ENCODE assay signal across 8 cellular contexts in the genomic region with DNA sequence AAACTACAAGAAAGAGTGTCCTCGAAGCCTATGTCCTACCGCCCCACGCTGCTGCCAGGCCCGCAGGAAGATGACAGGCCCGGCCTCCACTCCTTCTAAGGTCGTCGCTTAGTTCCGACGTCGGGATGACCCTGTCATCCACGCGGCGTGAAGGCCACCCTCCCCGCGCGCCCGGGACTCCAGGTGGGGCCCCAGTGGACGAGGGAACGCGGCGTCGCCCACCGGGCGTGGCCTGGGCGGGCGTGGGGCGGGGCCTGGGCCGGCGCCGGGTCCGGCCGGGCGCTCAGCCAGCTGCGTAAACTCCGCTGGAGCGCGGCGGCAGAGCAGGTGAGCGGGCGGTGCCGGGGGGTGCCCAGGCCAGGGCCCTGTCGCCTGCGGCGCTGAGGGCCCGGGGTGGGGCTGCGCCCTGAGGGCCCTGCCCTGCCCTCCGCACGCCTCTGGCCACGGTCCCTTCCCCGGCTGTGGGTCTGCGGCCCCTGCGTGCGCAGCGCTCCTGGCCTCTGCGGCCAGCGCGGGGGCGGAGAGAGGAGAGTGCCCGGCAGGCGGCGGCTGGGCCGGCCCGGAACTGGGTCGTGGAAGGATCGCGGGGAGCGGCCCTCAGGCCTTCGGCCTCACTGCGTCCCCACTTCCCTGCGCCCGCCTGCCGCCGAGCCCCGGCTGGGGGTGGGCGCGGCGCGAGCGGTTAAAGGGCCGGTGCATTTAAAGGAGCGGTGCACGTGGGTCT. TPM values are rescaled to one million over a fixed set of nuclear protein-coding genes. Genes with fewer than 3 reads are reported as not detected.
DNase-seq lines count a peak whose midpoint lies in the region; ATAC-seq and TF ChIP-seq lines count a peak whose summit lies in the region.

A gene (plus strand): TSS at position 294 of the 724 bp plus-strand sequence. CDS start 11,292 bp downstream, outside the sequence.

- ATAC-seq in CD8-positive, alpha-beta T cell: peak; percentile 85
- peak; percentile 89 for ATAC-seq in GM19372 (IDR thresholded peaks at IDR 0.05; ENCODE audit: low read depth, unreplicated experiment)
- peak; percentile 82 for ATAC-seq in HG03457 (IDR thresholded peaks at IDR 0.05; ENCODE audit: unreplicated experiment)
- peak; percentile 87 for ATAC-seq in naive thymus-derived CD4-positive, alpha-beta T cell

- peak in 5 of 7 experiments; percentile 44 to 75 (median 48) for DNase-seq in CD8-positive, alpha-beta T cell
- peak; percentile 71 for DNase-seq in activated T-helper 1 cell treated with anti-CD3 and anti-CD28 coated beads, Interleukin-12 subunit alpha, Interleukin-12 subunit beta, Interleukin-2, Interleukin-4 antibody, amounts not matched to agents 30 ng/mL and 10 ng/mL and 1 ng/mL, durations not matched to agents 14 hours and 24 hours and 36 hours (ENCODE audit: low spot score)
- DNase-seq in fibroblast of gingiva (ENCODE audit: low read depth): peak; percentile 54
- DNase-seq in naive thymus-derived CD4-positive, alpha-beta T cell: peak in 6 of 9 donors; percentile 17 to 77 (median 34)
- peak; percentile 84 for DNase-seq in stomach

- H3K4me3 Mint-ChIP-seq in CD8-positive, alpha-beta T cell: peak within 1 kb of the TSS; percentile 83
- H3K4me3 Mint-ChIP-seq in activated T-helper 1 cell treated with anti-CD3 and anti-CD28 coated beads, Interleukin-12 subunit alpha, Interleukin-12 subunit beta, Interleukin-2, Interleukin-4 antibody, amounts not matched to agents 30 ng/mL and 10 ng/mL and 1 ng/mL, durations not matched to agents 14 hours and 24 hours and 36 hours: peak within 1 kb of the TSS; percentile 81
- H3K4me3 Mint-ChIP-seq in naive thymus-derived CD4-positive, alpha-beta T cell: peak within 1 kb of the TSS; percentile 73 to 88 (median 84)

- H4K20me1 ChIP-seq in OCI-LY3 (ENCODE audit: insufficient read depth, low read length): no peaks in the 10 kb centered on the region

- CTCF ChIA-PET in CD8-positive, alpha-beta T cell (lab: Charles Lee): no interaction called here
- CTCF ChIA-PET in naive thymus-derived CD4-positive, alpha-beta T cell (lab: Charles Lee): no interaction called here

- H3K36me3 ChIP-seq in CD8-positive, alpha-beta T cell (ENCODE audit: insufficient read depth, low read length): no peaks in the 10 kb centered on the region
- H3K36me3 ChIP-seq in OCI-LY3 (replicated peaks; ENCODE audit: low read depth, low read length) (no peaks in the 10 kb centered on the region), stomach (peaks cover 0 to 1% (median 0%) of the 10 kb centered on the region in 4 donors)
- H3K36me3 ChIP-seq in naive thymus-derived CD4-positive, alpha-beta T cell (ENCODE audit: control insufficient read depth in 2 of 3, insufficient read depth in 3 of 3, low read length in 3 of 3): no peaks in the 10 kb centered on the region

- peak within 1 kb of the TSS; percentile 82 for H2AFZ ChIP-seq in OCI-LY3 (ENCODE audit: low read depth, low read length)

- peaks cover 8% of the 10 kb centered on the region for H3K4me1 ChIP-seq in CD8-positive, alpha-beta T cell (ENCODE audit: insufficient read depth, low read length)
- H3K4me1 ChIP-seq in OCI-LY3 (ENCODE audit: low read length) (peaks cover 10% of the 10 kb centered on the region), stomach (peaks cover 17 to 34% (median 32%) of the 10 kb centered on the region in 4 donors)
- peaks cover 0 to 3% of the 10 kb centered on the region in 2 donors for H3K4me1 ChIP-seq in naive thymus-derived CD4-positive, alpha-beta T cell (ENCODE audit: control insufficient read depth in 2 of 2, insufficient read depth in 2 of 2, low read length in 2 of 2)

- H3K36me3 Mint-ChIP-seq in CD8-positive, alpha-beta T cell: no peaks in the 10 kb centered on the region
- no peaks in the 10 kb centered on the region for H3K36me3 Mint-ChIP-seq in activated T-helper 1 cell treated with anti-CD3 and anti-CD28 coated beads, Interleukin-12 subunit alpha, Interleukin-12 subunit beta, Interleukin-2, Interleukin-4 antibody, amounts not matched to agents 30 ng/mL and 10 ng/mL and 1 ng/mL, durations not matched to agents 14 hours and 24 hours and 36 hours (ENCODE audit: low read depth)
- no peaks in the 10 kb centered on the region for H3K36me3 Mint-ChIP-seq in naive thymus-derived CD4-positive, alpha-beta T cell

- TF ChIP-seq CTCF in CD8-positive, alpha-beta T cell (IDR thresholded peaks at IDR 0.05): no peak
- no peak for TF ChIP-seq CTCF in OCI-LY3 (IDR thresholded peaks at IDR 0.05; ENCODE audit: low read depth, low read length)
- TF ChIP-seq CTCF in stomach (IDR thresholded peaks at IDR 0.05): peak in 2 of 7 experiments; percentile 19 to 31

- peak within 1 kb of the TSS; percentile 79 for H3K4me2 ChIP-seq in OCI-LY3 (ENCODE audit: low read length)

- H3K9me3 Mint-ChIP-seq in CD8-positive, alpha-beta T cell: no peaks in the 10 kb centered on the region
- no peaks in the 10 kb centered on the region for H3K9me3 Mint-ChIP-seq in activated T-helper 1 cell treated with anti-CD3 and anti-CD28 coated beads, Interleukin-12 subunit alpha, Interleukin-12 subunit beta, Interleukin-2, Interleukin-4 antibody, amounts not matched to agents 30 ng/mL and 10 ng/mL and 1 ng/mL, durations not matched to agents 14 hours and 24 hours and 36 hours
- H3K9me3 Mint-ChIP-seq in naive thymus-derived CD4-positive, alpha-beta T cell: peaks cover 0 to 3% (median 0%) of the 10 kb centered on the region in 11 donors

- intact Hi-C loops in CD8-positive, alpha-beta T cell (cut with DNase I, micrococcal nuclease): loop anchor here in 1 of 2 experiments (2.0 kb wide), 1 partner anchor 68 kb away; no protein-coding TSS in a partner anchor
- intact Hi-C loops in activated T-helper 1 cell treated with anti-CD3 and anti-CD28 coated beads, Interleukin-12 subunit alpha, Interleukin-12 subunit beta, Interleukin-2, Interleukin-4 antibody, amounts not matched to agents 30 ng/mL and 10 ng/mL and 1 ng/mL, durations not matched to agents 14 hours and 24 hours and 36 hours (cut with micrococcal nuclease): loop anchor here (1.0 kb wide), 2 partner anchors 12 to 70 kb away; a partner anchor contains a TSS
- intact Hi-C loops in naive thymus-derived CD4-positive, alpha-beta T cell (cut with micrococcal nuclease): loop anchor here in 1 of 2 donors (1.0 kb wide), 1 partner anchor 195 kb away; no protein-coding TSS in a partner anchor
- intact Hi-C loops in stomach (cut with DNase I; ENCODE audit: low total_unique reads): no loop called here

- H3K27ac Mint-ChIP-seq in CD8-positive, alpha-beta T cell: no peak within 1 kb of the TSS
- peak within 1 kb of the TSS; percentile 55 for H3K27ac Mint-ChIP-seq in activated T-helper 1 cell treated with anti-CD3 and anti-CD28 coated beads, Interleukin-12 subunit alpha, Interleukin-12 subunit beta, Interleukin-2, Interleukin-4 antibody, amounts not matched to agents 30 ng/mL and 10 ng/mL and 1 ng/mL, durations not matched to agents 14 hours and 24 hours and 36 hours
- H3K27ac Mint-ChIP-seq in naive thymus-derived CD4-positive, alpha-beta T cell: peak within 1 kb of the TSS in 2 of 9 donors; percentile 10 to 48

- H3K9ac ChIP-seq in OCI-LY3 (ENCODE audit: low read length): peak within 1 kb of the TSS; percentile 71

- TF ChIP-seq EP300 in stomach (IDR thresholded peaks at IDR 0.05): no peak

- no peak for TF ChIP-seq POLR2A in stomach (IDR thresholded peaks at IDR 0.05)

- H3K9me3 ChIP-seq in CD8-positive, alpha-beta T cell (ENCODE audit: low read length): no peaks in the 10 kb centered on the region
- H3K9me3 ChIP-seq in OCI-LY3 (ENCODE audit: insufficient read depth, low read length) (no peaks in the 10 kb centered on the region), stomach (no peaks in the 10 kb centered on the region)
- no peaks in the 10 kb centered on the region for H3K9me3 ChIP-seq in naive thymus-derived CD4-positive, alpha-beta T cell (ENCODE audit: control insufficient read depth in 2 of 3, low read length in 3 of 3)

- peaks cover 13% of the 10 kb centered on the region for H3K27me3 Mint-ChIP-seq in CD8-positive, alpha-beta T cell (ENCODE audit: low read depth)
- H3K27me3 Mint-ChIP-seq in activated T-helper 1 cell treated with anti-CD3 and anti-CD28 coated beads, Interleukin-12 subunit alpha, Interleukin-12 subunit beta, Interleukin-2, Interleukin-4 antibody, amounts not matched to agents 30 ng/mL and 10 ng/mL and 1 ng/mL, durations not matched to agents 14 hours and 24 hours and 36 hours (ENCODE audit: insufficient read depth): peaks cover 27% of the 10 kb centered on the region
- H3K27me3 Mint-ChIP-seq in naive thymus-derived CD4-positive, alpha-beta T cell: peaks cover 7 to 27% (median 10%) of the 10 kb centered on the region in 5 donors

- no peak within 1 kb of the TSS for H3K27ac ChIP-seq in CD8-positive, alpha-beta T cell (ENCODE audit: low read depth, low read length)
- H3K27ac ChIP-seq in OCI-LY3 (ENCODE audit: low read length) (no peak within 1 kb of the TSS), stomach (peak within 1 kb of the TSS; percentile 80 to 92 (median 85))
- no peak within 1 kb of the TSS for H3K27ac ChIP-seq in naive thymus-derived CD4-positive, alpha-beta T cell (ENCODE audit: low read depth, low read length)

- H3K27me3 ChIP-seq in CD8-positive, alpha-beta T cell (ENCODE audit: insufficient read depth, low read length): no peaks in the 10 kb centered on the region
- H3K27me3 ChIP-seq in OCI-LY3 (ENCODE audit: low read depth, low read length): peaks cover 9% of the 10 kb centered on the region
- H3K27me3 ChIP-seq in naive thymus-derived CD4-positive, alpha-beta T cell (ENCODE audit: control insufficient read depth in 2 of 2, insufficient read depth in 2 of 2, low read length in 2 of 2): no peaks in the 10 kb centered on the region
- no peaks in the 10 kb centered on the region for H3K27me3 ChIP-seq in stomach

- peaks cover 14% of the 10 kb centered on the region for H3K4me1 Mint-ChIP-seq in CD8-positive, alpha-beta T cell (ENCODE audit: low read depth)
- peaks cover 22% of the 10 kb centered on the region for H3K4me1 Mint-ChIP-seq in activated T-helper 1 cell treated with anti-CD3 and anti-CD28 coated beads, Interleukin-12 subunit alpha, Interleukin-12 subunit beta, Interleukin-2, Interleukin-4 antibody, amounts not matched to agents 30 ng/mL and 10 ng/mL and 1 ng/mL, durations not matched to agents 14 hours and 24 hours and 36 hours (ENCODE audit: low read depth)
- H3K4me1 Mint-ChIP-seq in naive thymus-derived CD4-positive, alpha-beta T cell: peaks cover 3 to 21% (median 11%) of the 10 kb centered on the region in 7 donors

- peak within 1 kb of the TSS; percentile 64 for H3K4me3 ChIP-seq in CD8-positive, alpha-beta T cell (ENCODE audit: low read depth, low read length)
- H3K4me3 ChIP-seq in OCI-LY3 (ENCODE audit: low read length) (peak within 1 kb of the TSS; percentile 87), stomach (peak within 1 kb of the TSS; percentile 58 to 74 (median 69))
- H3K4me3 ChIP-seq in naive thymus-derived CD4-positive, alpha-beta T cell (ENCODE audit: low read length): peak within 1 kb of the TSS; percentile 57

- POLR2A ChIA-PET in CD8-positive, alpha-beta T cell (lab: Charles Lee): interaction anchor here (0.6 to 1.0 kb wide), 3 partner anchors 12 to 68 kb away, joined by 4 to 7 read pairs (median 4); no protein-coding TSS in a partner anchor
- POLR2A ChIA-PET in naive thymus-derived CD4-positive, alpha-beta T cell (lab: Charles Lee): interaction anchor here (0.9 kb wide), 1 partner anchor 35 kb away, joined by 3 read pairs; no protein-coding TSS in a partner anchor

- WGBS in stomach, 5 donors: 0 to 1% (median 1%) methylated on average over 24 to 82 of the region's 82 CpGs

- no peaks in the 10 kb centered on the region for H3K79me2 ChIP-seq in OCI-LY3 (ENCODE audit: low read length)

RNA-seq across cellular contexts. Expression of the gene that starts here (rescaled TPM):
- 1 to 10 TPM in 1 of 2 experiments, under 1 TPM in 1; 1.00 to 1.7 TPM for total RNA-seq in CD8-positive, alpha-beta T cell
- total RNA-seq in activated T-helper 1 cell treated with anti-CD3 and anti-CD28 coated beads, Interleukin-12 subunit alpha, Interleukin-12 subunit beta, Interleukin-2, Interleukin-4 antibody, amounts not matched to agents 30 ng/mL and 10 ng/mL and 1 ng/mL, durations not matched to agents 14 hours and 24 hours and 36 hours: 13.5 and 14.3 TPM in 2 replicates
- total RNA-seq in naive thymus-derived CD4-positive, alpha-beta T cell: 10 to 100 TPM in 1 of 5 experiments, 1 to 10 TPM in 3, under 1 TPM in 1; 0.70 to 10.3 (median 3.7) TPM
- polyA plus RNA-seq in naive thymus-derived CD4-positive, alpha-beta T cell: 1 to 10 TPM in 1 of 2 donors, under 1 TPM in 1; 0.17 to 1.1 TPM
- total RNA-seq in stomach: 10 to 100 TPM in 4 of 5 donors, 1 to 10 TPM in 1; 2.7 to 36.2 (median 22.8) TPM
- polyA plus RNA-seq in stomach: 10 to 100 TPM in 1 of 3 donors, 1 to 10 TPM in 2; 6.3 to 11.8 (median 8.8) TPM

Comparison
In these comparisons a context has a peak if more than half of its experiments do, and no peak if none do; other contexts are left out.
1. DNase-seq: peak in every context shown above with its lines; median percentile 84 in stomach; 71 in activated T-helper 1 cell treated with anti-CD3 and anti-CD28 coated beads, Interleukin-12 subunit alpha, Interleukin-12 subunit beta, Interleukin-2, Interleukin-4 antibody, amounts not matched to agents 30 ng/mL and 10 ng/mL and 1 ng/mL, durations not matched to agents 14 hours and 24 hours and 36 hours; 54 in fibroblast of gingiva; 48 in CD8-positive, alpha-beta T cell; 34 in naive thymus-derived CD4-positive, alpha-beta T cell.
2. H3K27ac ChIP-seq: peak in stomach (5 of 5); none in CD8-positive, alpha-beta T cell (single experiment), OCI-LY3 (single experiment) and naive thymus-derived CD4-positive, alpha-beta T cell (single experiment).
3. Peak in every context shown above with its lines, with median percentiles within 50 percentile points of each other: ATAC-seq, H3K4me3 ChIP-seq and H3K4me3 Mint-ChIP-seq.